Comparison of ENCODE assay signal across 1 cellular context in the genomic region with DNA sequence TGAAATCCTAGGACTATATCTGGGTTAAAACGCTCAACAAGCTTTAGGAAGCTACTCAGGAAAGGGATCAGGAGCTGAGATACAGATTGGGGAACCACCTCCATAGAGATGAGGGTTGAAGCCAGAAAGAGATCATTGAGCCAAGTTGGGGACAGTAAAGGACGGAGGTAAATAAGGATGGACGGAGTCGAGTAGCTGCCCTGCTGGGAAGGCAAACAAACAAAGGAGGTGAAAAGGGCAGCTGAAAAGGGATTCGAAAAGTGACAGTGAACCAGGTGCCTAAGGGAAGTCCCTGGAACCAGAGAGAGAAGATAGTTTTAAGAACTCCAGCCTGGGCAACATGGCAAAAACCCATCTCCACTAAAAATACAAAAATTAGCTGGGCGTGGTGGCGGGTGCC.
TF ChIP-seq lines count a peak whose summit lies in the region.

No MANE protein-coding gene starts in this region.

TF ChIP-seq in K562, 482 proteins besides CTCF, POLR2A, EP300 and RAD21:
- TF ChIP-seq ZNF175 (CRISPR knock-in tag; IDR thresholded peaks at IDR 0.05; ENCODE audit: low read depth): no peak
TF ChIP-seq in K562: peak in this region for 0.
